ENCODE assay signal across 23 cellular contexts in genomic region chr1:209564904-209565303, GRCh38. TPM values are rescaled to one million over a fixed set of nuclear protein-coding genes. Genes with fewer than 3 reads are reported as not detected.
DNase-seq lines count a peak whose midpoint lies in the region; ATAC-seq and TF ChIP-seq lines count a peak whose summit lies in the region.
"Had no signal": no experiment of that assay in that cellular context is flagged by ENCODE, and none has a peak within 500 bp of the region (broad histone marks: within the 10 kb centered on the region; RNA-seq: fewer than 3 reads in every experiment).

No MANE protein-coding gene starts in this region.

- H3K4me1 ChIP-seq in SJCRH30, result peaks cover 66% of the 10 kb centered on the region
- peaks cover 5% of the 10 kb centered on the region for H3K4me1 ChIP-seq in vagina
- H3K4me1 ChIP-seq: A549, Peyer's patch had no signal

- H3K27ac ChIP-seq in SJCRH30 (peak overlapping the region; percentile 0; the same call in 1 of the 2 replicates), vagina (peak overlapping the region; percentile 28)
- H3K27ac ChIP-seq: A549, BLaER1, GM23248, Peyer's patch, SK-N-MC had no signal

- no peak for ATAC-seq in GM21381 (IDR thresholded peaks at IDR 0.05; ENCODE audit: unreplicated experiment)
- ATAC-seq: A549, GM12878, Right ventricle myocardium inferior had no signal

- H3K4me3 ChIP-seq in SJCRH30 (no peak overlapping the region), vagina (no peak overlapping the region), H7 (ENCODE audit: insufficient read depth, low read depth, low read length) (no peak overlapping the region)
- H3K4me3 ChIP-seq: A549, BLaER1, GM12878, GM23248, MG63, Peyer's patch, SK-N-MC had no signal

- H3K9me3 ChIP-seq in SJCRH30 (replicated peaks) (no peaks in the 10 kb centered on the region), vagina (no peaks in the 10 kb centered on the region)
- H3K9me3 ChIP-seq: A549, BLaER1, MG63, Peyer's patch had no signal

- TF ChIP-seq CTCF in vagina (IDR thresholded peaks at IDR 0.05), result no peak

- intact Hi-C loops in vagina (cut with DNase I), result no loop called here

- in situ Hi-C loops in G401 (cut with HindIII; ENCODE audit: low sequenced_read_pairs), result no loop called here

- H3K36me3 ChIP-seq in SJCRH30 (no peaks in the 10 kb centered on the region), vagina (no peaks in the 10 kb centered on the region), H7 (replicated peaks; ENCODE audit: control insufficient read depth, insufficient read depth, low read length) (no peaks in the 10 kb centered on the region)
- H3K36me3 ChIP-seq: BLaER1, MG63, Peyer's patch had no signal

- DNase-seq in NCI-H748 (lab: John Stamatoyannopoulos, UW; ENCODE audit: unreplicated experiment) (peak; percentile 3), NCI-H748 treated with DMSO at 0.1 percent for 48 hours (lab: John Stamatoyannopoulos, UW) (no peak), G401 (ENCODE audit: low spot score) (peak; percentile 16), SJCRH30 (peak in 1 of 2 experiments; percentile 53), vagina (ENCODE audit: extremely low spot score in 2 of 2) (no peak), H7 (no peak)
- DNase-seq: CD4-positive, alpha-beta memory T cell; GF-D8; GM23248; Karpas-422; MG63; NCI-H1048; NCI-H187; NCI-H2171; NK-92 treated with Interleukin-12 subunit alpha and Interleukin-12 subunit beta, amount 100 ng/mL, for 24 hours; Peyer's patch had no signal

- H3K27me3 ChIP-seq in SJCRH30 (no peaks in the 10 kb centered on the region), vagina (no peaks in the 10 kb centered on the region), H7 (ENCODE audit: control insufficient read depth, insufficient read depth, low read length) (peaks cover 6% of the 10 kb centered on the region; the same call in 1 of the 2 replicates)
- H3K27me3 ChIP-seq: BLaER1, Peyer's patch had no signal

- no peak for TF ChIP-seq POLR2A in vagina (IDR thresholded peaks at IDR 0.05)

RNA-seq across cellular contexts. Expression of gene CAMK1G, which starts 18.6 kb away (rescaled TPM):
- 1.5 and 2.3 TPM in 2 replicates for total RNA-seq in G401 (2014; rRNA removed; shearing (Covaris generic))
- not detected in 2 replicates for total RNA-seq in SJCRH30 (2014; rRNA removed; shearing (Covaris generic))
- not detected for total RNA-seq in vagina
- 0.45 and 0.63 TPM in 2 replicates for total RNA-seq in H7 (2014; rRNA removed; shearing (Covaris generic))
- total RNA-seq: CD4-positive, alpha-beta memory T cell; GM12878; NCI-H460; Peyer's patch; Right ventricle myocardium inferior had no signal

Comparison
In these comparisons a context has a peak if more than half of its experiments do, and no peak if none do; other contexts are left out.
1. DNase-seq: peak in NCI-H748 (single experiment) and G401 (single experiment); none in NCI-H748 treated with DMSO at 0.1 percent for 48 hours (single experiment), vagina (0 of 2) and H7 (single experiment).